24 cellular contexts compared by ENCODE assay signal in genomic region chr6:2514965-2515543, GRCh38.
DNase-seq lines count a peak whose midpoint lies in the region; ATAC-seq, FAIRE-seq and TF ChIP-seq lines count a peak whose summit lies in the region.
"Had no signal": no experiment of that assay in that cellular context is flagged by ENCODE, and none has a peak within 500 bp of the region (broad histone marks: within the 10 kb centered on the region; RNA-seq: fewer than 3 reads in every experiment).

No MANE protein-coding gene starts in this region.

- H3K9me3 ChIP-seq in right lobe of liver: no peaks in the 10 kb centered on the region
- H3K9me3 ChIP-seq in small intestine (ENCODE audit: control insufficient read depth, low read depth): no peaks in the 10 kb centered on the region
- H3K9me3 ChIP-seq in SJCRH30 (replicated peaks): no peaks in the 10 kb centered on the region
- H3K9me3 ChIP-seq: SK-N-SH had no signal

- H3K4me1 ChIP-seq in right lobe of liver (no peaks in the 10 kb centered on the region), small intestine (ENCODE audit: control insufficient read depth in 2 of 2, insufficient read depth in 1 of 2, low read depth in 1 of 2, low read length in 1 of 2) (no peaks in the 10 kb centered on the region), SJCRH30 (no peaks in the 10 kb centered on the region)

- WGBS in right lobe of liver (ENCODE audit: insufficient coverage, low coverage, low lambda C conversion rate, missing lambda C conversion rate): 43% methylated on average over 13 of the region's 15 CpGs
- WGBS in small intestine, 3 donors: 15 to 54% (median 34%) methylated on average over 15 of the region's 15 CpGs

- intact Hi-C loops in right lobe of liver (cut with DNase I): no loop called here

- TF ChIP-seq CTCF in epithelial cell of proximal tubule (conservative IDR thresholded peaks at IDR 0.05; ENCODE audit: low read depth, low read length): no peak
- no peak for TF ChIP-seq CTCF in right lobe of liver (IDR thresholded peaks at IDR 0.05)

- H3K4me3 ChIP-seq in epithelial cell of proximal tubule (ENCODE audit: low read depth, low read length): peak overlapping the region; percentile 26
- H3K4me3 ChIP-seq in right lobe of liver: no peak overlapping the region
- H3K4me3 ChIP-seq in small intestine (ENCODE audit: low read depth in 1 of 2, low read length in 2 of 2): no peak overlapping the region
- H3K4me3 ChIP-seq in SJCRH30: no peak overlapping the region
- H3K4me3 ChIP-seq: dorsolateral prefrontal cortex had no signal

- ATAC-seq in right lobe of liver: peak; percentile 85 to 96 (median 90)
- no peak for ATAC-seq in GM18873 (IDR thresholded peaks at IDR 0.05; ENCODE audit: low FRiP score, unreplicated experiment)
- ATAC-seq: activated CD8-positive, alpha-beta T cell treated with anti-CD3 and anti-CD28 coated beads, Interleukin-2, amount 10 ng/mL, durations not matched to agents 7 days and 5 days; CD8-positive, alpha-beta T cell had no signal

- DNase-seq in HuH-7.5 (ENCODE audit: low spot score): peak; percentile 20
- DNase-seq in epithelial cell of proximal tubule (ENCODE audit: low read depth): peak; percentile 54
- peak in 1 of 3 donors; percentile 57 for DNase-seq in right lobe of liver
- DNase-seq in small intestine: peak; percentile 88
- DNase-seq in SJCRH30: no peak
- DNase-seq in putamen (ENCODE audit: low spot score): no peak
- DNase-seq: activated CD4-positive, CD25-positive, alpha-beta regulatory T cell; activated CD8-positive, alpha-beta T cell treated with anti-CD3 and anti-CD28 coated beads, Interleukin-2, amount 10 ng/mL, durations not matched to agents 7 days and 5 days; activated naive CD4-positive, alpha-beta T cell treated with Interleukin-2 at 50 U/mL for 16 hours; activated T-cell treated with anti-CD3 and anti-CD28 coated beads, Interleukin-2, amount 50 U/mL, for 1 hour; amniotic stem cell; CD8-positive, alpha-beta T cell; central memory CD4-positive, alpha-beta T cell; DMS79 treated with DMSO at 0.1 percent for 48 hours; dorsolateral prefrontal cortex; foreskin fibroblast; H7; hippocampal formation; NCI-H2081 treated with DMSO at 0.1 percent for 48 hours; NCI-H510A treated with DMSO at 0.1 percent for 48 hours; SK-N-SH had no signal

- H3K27me3 ChIP-seq in right lobe of liver (no peaks in the 10 kb centered on the region), small intestine (ENCODE audit: control insufficient read depth in 2 of 2, insufficient read depth in 2 of 2, low read length in 2 of 2) (peaks cover 0 to 7% of the 10 kb centered on the region in 2 donors), SJCRH30 (no peaks in the 10 kb centered on the region)

- H3K27ac ChIP-seq in right lobe of liver: no peak overlapping the region
- no peak overlapping the region for H3K27ac ChIP-seq in small intestine (ENCODE audit: low read depth in 1 of 2, low read length in 1 of 2)
- H3K27ac ChIP-seq in SJCRH30: no peak overlapping the region
- H3K27ac ChIP-seq: dorsolateral prefrontal cortex, KMS-11 had no signal

- H3K36me3 ChIP-seq in right lobe of liver (no peaks in the 10 kb centered on the region), small intestine (ENCODE audit: control insufficient read depth in 2 of 2, insufficient read depth in 2 of 2, low read length in 2 of 2) (no peaks in the 10 kb centered on the region), SJCRH30 (no peaks in the 10 kb centered on the region)

- no peak for TF ChIP-seq POLR2A in right lobe of liver (IDR thresholded peaks at IDR 0.05)

- no peak for FAIRE-seq in small intestine (lab: Jason Lieb, UNC)
- FAIRE-seq: RCC 7860 had no signal

Comparison
In these comparisons a context has a peak if more than half of its experiments do, and no peak if none do; other contexts are left out.
1. DNase-seq: peak in HuH-7.5 (single experiment), epithelial cell of proximal tubule (single experiment) and small intestine (single experiment); none in SJCRH30 (0 of 2) and putamen (single experiment).